ENCODE assay signal across 1 cellular context in genomic region chr16:81293909-81294802, GRCh38.
TF ChIP-seq lines count a peak whose summit lies in the region.

No MANE protein-coding gene starts in this region.

TF ChIP-seq in WTC11, 78 proteins besides CTCF, POLR2A, EP300 and RAD21 (continued from another document):
- TF ChIP-seq HMGXB4 (CRISPR knock-in tag; IDR thresholded peaks at IDR 0.05): no peak
- TF ChIP-seq TP53 (CRISPR knock-in tag; IDR thresholded peaks at IDR 0.05): no peak
- TF ChIP-seq ZNF138 (CRISPR knock-in tag; conservative IDR thresholded peaks at IDR 0.05): no peak
- TF ChIP-seq FOXP4 (CRISPR knock-in tag; IDR thresholded peaks at IDR 0.05): no peak
- TF ChIP-seq JUN (CRISPR knock-in tag; IDR thresholded peaks at IDR 0.05): no peak
- no peak for TF ChIP-seq SMAD3 (CRISPR knock-in tag; IDR thresholded peaks at IDR 0.05; ENCODE audit: borderline replicate concordance)
- TF ChIP-seq ZNF425 (CRISPR knock-in tag; conservative IDR thresholded peaks at IDR 0.05): no peak
- no peak for TF ChIP-seq RORB (CRISPR knock-in tag; IDR thresholded peaks at IDR 0.05)
- no peak for TF ChIP-seq JAZF1 (CRISPR knock-in tag; IDR thresholded peaks at IDR 0.05)
- TF ChIP-seq MLX (CRISPR knock-in tag; IDR thresholded peaks at IDR 0.05): no peak
- TF ChIP-seq SMAD4 (CRISPR knock-in tag; IDR thresholded peaks at IDR 0.05): no peak
- TF ChIP-seq TCF7 (CRISPR knock-in tag; IDR thresholded peaks at IDR 0.05; ENCODE audit: low read depth): no peak
- TF ChIP-seq TEAD4 (CRISPR knock-in tag; IDR thresholded peaks at IDR 0.05): no peak
- no peak for TF ChIP-seq ZNF232 (CRISPR knock-in tag; IDR thresholded peaks at IDR 0.05)
- no peak for TF ChIP-seq STAT6 (CRISPR knock-in tag; conservative IDR thresholded peaks at IDR 0.05; ENCODE audit: low read depth)
- TF ChIP-seq ESRRA (CRISPR knock-in tag; IDR thresholded peaks at IDR 0.05; ENCODE audit: borderline replicate concordance): no peak
- TF ChIP-seq ZNF396 (CRISPR knock-in tag; IDR thresholded peaks at IDR 0.05; ENCODE audit: borderline replicate concordance): no peak
